In the genomic region with DNA sequence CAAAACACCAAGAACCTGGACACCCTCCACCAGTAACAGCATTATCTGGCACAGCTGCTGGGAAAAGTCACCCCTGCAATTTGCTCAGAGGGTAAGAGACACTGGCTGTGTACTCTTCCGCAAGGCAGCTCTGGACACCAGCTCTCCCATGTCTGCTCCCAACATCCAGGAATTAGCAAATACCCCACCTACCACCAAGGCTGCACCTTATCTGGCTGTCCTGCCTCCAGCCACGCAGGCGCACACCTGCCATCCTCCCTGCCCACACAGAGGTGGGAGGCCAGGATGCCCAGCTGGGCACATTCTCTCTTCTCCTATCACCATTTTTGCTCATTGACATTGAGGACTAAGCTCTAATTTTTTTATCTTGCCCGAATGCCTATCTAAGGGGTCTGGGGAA, we compare ENCODE assay signal across 28 cellular contexts.
"Had no signal": no experiment of that assay in that cellular context is flagged by ENCODE, and none has a peak within 500 bp of the region (broad histone marks: within the 10 kb centered on the region; RNA-seq: fewer than 3 reads in every experiment).

No MANE protein-coding gene starts in this region.

- H3K4me3 Mint-ChIP-seq: activated CD8-positive, alpha-beta memory T cell treated with anti-CD3 and anti-CD28 coated beads, Interleukin-2, amount 10 ng/mL, durations not matched to agents 7 days and 5 days; activated naive CD4-positive, alpha-beta T cell treated with anti-CD3 and anti-CD28 coated beads for 36 hours; activated naive CD8-positive, alpha-beta T cell treated with anti-CD3 and anti-CD28 coated beads, Interleukin-2, amount 10 ng/mL, durations not matched to agents 7 days and 5 days; activated T-cell treated with anti-CD3 and anti-CD28 coated beads, Interleukin-2, amount 50 U/mL, for 72 hours; brain; mesothelial cell of epicardium; nephron progenitor cell had no signal

- H3K36me3 Mint-ChIP-seq: activated naive CD8-positive, alpha-beta T cell treated with anti-CD3 and anti-CD28 coated beads, Interleukin-2, amount 10 ng/mL, durations not matched to agents 7 days and 5 days; brain; mesothelial cell of epicardium; naive B cell had no signal

- H3K27ac ChIP-seq: ascending aorta, cardiac muscle cell, coronary artery, dorsolateral prefrontal cortex, tibial nerve had no signal

- H3K27ac Mint-ChIP-seq: activated CD4-positive, alpha-beta T cell treated with anti-CD3 and anti-CD28 coated beads for 36 hours; activated CD8-positive, alpha-beta memory T cell treated with anti-CD3 and anti-CD28 coated beads, Interleukin-2, amount 10 ng/mL, durations not matched to agents 7 days and 5 days; activated CD8-positive, alpha-beta T cell treated with anti-CD3 and anti-CD28 coated beads, Interleukin-2, amount 10 ng/mL, durations not matched to agents 7 days and 5 days; activated naive CD4-positive, alpha-beta T cell treated with anti-CD3 and anti-CD28 coated beads for 36 hours; activated naive CD8-positive, alpha-beta T cell treated with anti-CD3 and anti-CD28 coated beads, Interleukin-2, amount 10 ng/mL, durations not matched to agents 7 days and 5 days; activated T-cell treated with anti-CD3 and anti-CD28 coated beads, Interleukin-2, amount 50 U/mL, for 72 hours; mesothelial cell of epicardium; nephron progenitor cell had no signal

- ATAC-seq: activated CD8-positive, alpha-beta T cell treated with anti-CD3 and anti-CD28 coated beads, Interleukin-2, amount 10 ng/mL, durations not matched to agents 7 days and 5 days; esophagus mucosa; left ventricle myocardium superior had no signal

- DNase-seq: activated CD4-positive, alpha-beta T cell treated with anti-CD3 and anti-CD28 coated beads for 36 hours; activated CD4-positive, CD25-positive, alpha-beta regulatory T cell; activated CD8-positive, alpha-beta memory T cell treated with anti-CD3 and anti-CD28 coated beads, Interleukin-2, amount 10 ng/mL, durations not matched to agents 7 days and 5 days; activated CD8-positive, alpha-beta T cell treated with anti-CD3 and anti-CD28 coated beads, Interleukin-2, amount 10 ng/mL, durations not matched to agents 7 days and 5 days; activated effector memory CD4-positive, alpha-beta T cell treated with Interleukin-2 at 50 U/mL for 16 hours; activated naive CD8-positive, alpha-beta T cell treated with anti-CD3 and anti-CD28 coated beads, Interleukin-2, amount 10 ng/mL, durations not matched to agents 7 days and 5 days; activated T-cell treated with anti-CD3 and anti-CD28 coated beads, Interleukin-2, amount 50 U/mL, for 72 hours; cerebellar nuclear complex; dorsolateral prefrontal cortex; foreskin fibroblast; head of caudate nucleus; hippocampal formation; left cardiac atrium; left ventricle myocardium superior; naive B cell; nephron progenitor cell; right cardiac atrium; stimulated activated CD4-positive, alpha-beta T cell treated with anti-CD3 and anti-CD28 coated beads, Interleukin-2, amount 100 ng/mL, for 48 hours; stimulated activated naive CD4-positive, alpha-beta T cell treated with Interleukin-2 at 50 U/mL for 16 hours had no signal

- H3K4me1 Mint-ChIP-seq: naive B cell had no signal

- H3K4me3 ChIP-seq: cardiac muscle cell, coronary artery, dorsolateral prefrontal cortex, tibial nerve had no signal

- H3K9me3 Mint-ChIP-seq: activated naive CD4-positive, alpha-beta T cell treated with anti-CD3 and anti-CD28 coated beads for 36 hours; activated T-cell treated with anti-CD3 and anti-CD28 coated beads, Interleukin-2, amount 50 U/mL, for 72 hours had no signal

- H3K27me3 ChIP-seq: ascending aorta, cardiac muscle cell, dorsolateral prefrontal cortex, tibial nerve had no signal

- H3K9me3 ChIP-seq: ascending aorta had no signal

- H3K36me3 ChIP-seq: ascending aorta, cardiac muscle cell had no signal

- H3K4me1 ChIP-seq: ascending aorta had no signal

- FAIRE-seq: keratinocyte had no signal
